ENCODE assay signal across 8 cellular contexts in the genomic region with DNA sequence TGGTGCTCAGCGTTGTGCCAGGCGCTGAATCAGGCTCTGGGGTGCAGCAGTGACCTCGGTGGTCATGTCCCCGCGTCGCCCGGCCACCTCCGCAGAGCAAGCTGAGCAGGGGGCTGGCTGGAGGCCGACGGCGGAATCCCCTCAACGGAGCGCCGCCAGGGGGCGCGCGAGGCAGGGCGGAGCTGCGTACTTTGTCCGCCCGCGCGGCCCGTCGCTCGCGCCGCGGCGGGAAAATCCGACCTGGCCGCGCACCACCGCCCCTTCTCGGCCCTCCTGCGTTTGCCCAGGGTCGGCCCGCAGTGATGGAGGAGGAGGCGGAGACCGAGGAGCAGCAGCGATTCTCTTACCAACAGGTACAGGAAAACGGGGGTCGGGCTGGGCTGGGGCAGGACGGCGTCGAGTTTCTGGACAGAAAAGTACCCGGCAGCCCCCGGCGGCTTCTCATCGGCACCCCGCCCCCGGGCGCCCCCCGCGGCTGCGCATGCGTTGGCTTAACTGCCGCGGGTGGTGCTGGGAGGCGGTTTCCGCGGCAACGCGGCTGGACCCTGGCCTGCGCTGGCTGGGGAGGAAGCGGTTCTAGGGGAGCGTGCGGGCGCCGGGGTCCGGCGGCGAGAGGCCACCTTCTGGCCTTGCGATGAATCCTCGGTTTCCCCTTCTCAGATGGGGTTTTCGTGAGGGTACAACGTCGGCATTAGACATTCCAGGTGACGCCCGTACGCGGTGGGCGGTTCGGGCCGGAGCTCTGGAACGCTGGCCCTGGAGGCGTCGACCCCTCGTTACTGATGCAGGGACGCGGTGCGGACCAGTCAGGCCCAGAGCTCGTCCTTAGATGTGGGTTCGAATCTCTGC. TPM values are rescaled to one million over a fixed set of nuclear protein-coding genes. Genes with fewer than 3 reads are reported as not detected.
DNase-seq lines count a peak whose midpoint lies in the region; ATAC-seq and TF ChIP-seq lines count a peak whose summit lies in the region.

A gene (plus strand): TSS at position 218 of the 849 bp plus-strand sequence. CDS start 85 bp downstream, at position 303.

- H3K4me1 ChIP-seq in HUES64 (ENCODE audit: insufficient read depth, low read length) (peaks cover 3% of the 10 kb centered on the region; the same call in 1 of the 2 replicates), mucosa of rectum (ENCODE audit: control insufficient read depth in 2 of 2, insufficient read depth in 2 of 2, low read length in 2 of 2) (peaks cover 13 to 16% of the 10 kb centered on the region in 2 donors)

- H3K36me3 ChIP-seq in HUES64 (ENCODE audit: insufficient read depth, low read length) (no peaks in the 10 kb centered on the region; the same call in 1 of the 2 replicates), mucosa of rectum (ENCODE audit: control insufficient read depth in 2 of 2, insufficient read depth in 2 of 2, low read length in 2 of 2) (no peaks in the 10 kb centered on the region)

- H3K27ac ChIP-seq in HUES64 (ENCODE audit: low read depth, low read length) (peak within 1 kb of the TSS; percentile 98), mucosa of rectum (ENCODE audit: low read depth in 2 of 2, low read length in 2 of 2) (peak within 1 kb of the TSS; percentile 49 to 56)

- H3K27me3 ChIP-seq in HUES64 (ENCODE audit: insufficient read depth, low read length) (no peaks in the 10 kb centered on the region), mucosa of rectum (ENCODE audit: control insufficient read depth in 2 of 2, insufficient read depth in 2 of 2, low read length in 2 of 2) (no peaks in the 10 kb centered on the region)

- ATAC-seq in GM21447 (IDR thresholded peaks at IDR 0.05; ENCODE audit: unreplicated experiment) = peak; percentile 84

- TF ChIP-seq CTCF in epithelial cell of proximal tubule (conservative IDR thresholded peaks at IDR 0.05; ENCODE audit: low read depth, low read length) = peak; percentile 77

- under 1% methylated on average over 94 of the region's 94 CpGs for WGBS in HUES64

- H3K9ac ChIP-seq in HUES64 (ENCODE audit: low read depth, low read length) (peak within 1 kb of the TSS; percentile 96), mucosa of rectum (ENCODE audit: low read depth in 1 of 2, low read length in 2 of 2) (peak within 1 kb of the TSS; percentile 89 to 91)

- H3K9me3 ChIP-seq in HUES64 (ENCODE audit: insufficient read depth, low read depth, low read length) = no peaks in the 10 kb centered on the region
- H3K9me3 ChIP-seq in mucosa of rectum (ENCODE audit: control insufficient read depth in 2 of 2, low read length in 2 of 2) = no peaks in the 10 kb centered on the region

- H3K4me3 ChIP-seq in HUES64 (ENCODE audit: low read length) (peak within 1 kb of the TSS; percentile 76), epithelial cell of proximal tubule (ENCODE audit: low read depth, low read length) (peak within 1 kb of the TSS; percentile 97), mucosa of rectum (ENCODE audit: low read length in 2 of 2) (peak within 1 kb of the TSS; percentile 93 to 97)

- peak; percentile 84 for DNase-seq in DMS114 treated with DMSO at 0.1 percent for 48 hours (lab: John Stamatoyannopoulos, UW; ENCODE audit: unreplicated experiment)
- peak; percentile 96 for DNase-seq in OCI-M1 (lab: John Stamatoyannopoulos, UW)
- peak; percentile 93 for DNase-seq in activated T-cell treated with anti-CD3 and anti-CD28 coated beads for 4 hours
- no peak for DNase-seq in epithelial cell of proximal tubule (ENCODE audit: low read depth)
- peak; percentile 83 to 84 for DNase-seq in stimulated activated CD8-positive, alpha-beta memory T cell treated with anti-CD3 and anti-CD28 coated beads, Interleukin-4, amount 100 ng/mL, for 4 hours (ENCODE audit: low read depth in 2 of 2, low spot score in 1 of 2)

RNA-seq across cellular contexts. Expression of the gene that starts here (rescaled TPM):
- polyA plus RNA-seq in HUES64 (2013, experiment 1 of 2) = 22.6 TPM
- polyA plus RNA-seq in HUES64 (2013, experiment 2 of 2) = 21.6 TPM
- 11.2 and 25.0 TPM in 2 replicates for total RNA-seq in epithelial cell of proximal tubule
